1 cellular context compared by ENCODE assay signal in genomic region chr12:94172973-94173372, GRCh38.
TF ChIP-seq lines count a peak whose summit lies in the region.

No MANE protein-coding gene starts in this region.

TF ChIP-seq in HepG2, 621 proteins besides CTCF, POLR2A, EP300 and RAD21 (continued from another document and continues in another):
- TF ChIP-seq GATAD2A (CRISPR knock-in tag; IDR thresholded peaks at IDR 0.05) (peak; percentile 94), ZNF558 (CRISPR knock-in tag; IDR thresholded peaks at IDR 0.05; ENCODE audit: borderline replicate concordance) (no peak), E2F5 (CRISPR knock-in tag; conservative IDR thresholded peaks at IDR 0.05) (no peak), NFYC (CRISPR knock-in tag; IDR thresholded peaks at IDR 0.05) (no peak), ZSCAN5A (CRISPR knock-in tag; IDR thresholded peaks at IDR 0.05; ENCODE audit: borderline replicate concordance) (no peak), JUN (CRISPR knock-in tag; IDR thresholded peaks at IDR 0.05) (peak; percentile 92), NR2F6 (IDR thresholded peaks at IDR 0.05) (peak; percentile 26; the same call in 1 of the 2 replicates), NR2F6 (CRISPR knock-in tag; IDR thresholded peaks at IDR 0.05) (peak; percentile 46; the same call in 1 of the 2 replicates), RNF219 (CRISPR knock-in tag; IDR thresholded peaks at IDR 0.05) (no peak), ZNF264 (CRISPR knock-in tag; IDR thresholded peaks at IDR 0.05) (no peak), KDM4B (CRISPR knock-in tag; IDR thresholded peaks at IDR 0.05) (peak; percentile 79), ZBTB14 (CRISPR knock-in tag; IDR thresholded peaks at IDR 0.05) (no peak), CEBPB (IDR thresholded peaks at IDR 0.05; ENCODE audit: borderline replicate concordance, low read depth, low read length) (peak; percentile 98), TEAD3 (CRISPR knock-in tag; optimal IDR thresholded peaks at IDR 0.05; ENCODE audit: borderline replicate concordance) (peak; percentile 95), ZBTB2 (CRISPR knock-in tag; IDR thresholded peaks at IDR 0.05; ENCODE audit: low read depth) (no peak), PATZ1 (CRISPR knock-in tag; IDR thresholded peaks at IDR 0.05) (peak; percentile 52), IRF2 (CRISPR knock-in tag; IDR thresholded peaks at IDR 0.05) (peak; percentile 67; the same call in 1 of the 2 replicates), CEBPZ (IDR thresholded peaks at IDR 0.05; ENCODE audit: low read length) (no peak), PAX8 (CRISPR knock-in tag; IDR thresholded peaks at IDR 0.05; ENCODE audit: borderline replicate concordance) (no peak), TFE3 (CRISPR knock-in tag; IDR thresholded peaks at IDR 0.05) (peak; percentile 94), ZNF839 (CRISPR knock-in tag; IDR thresholded peaks at IDR 0.05; ENCODE audit: borderline replicate concordance) (no peak), HNF1B (CRISPR knock-in tag; IDR thresholded peaks at IDR 0.05) (0 out of 2 replicates have a peak, but pooled peaks have one; percentile 34), YY1 (IDR thresholded peaks at IDR 0.05; ENCODE audit: insufficient read depth, insufficient replicate concordance, low read depth, low read length) (no peak), ZNF580 (CRISPR knock-in tag; IDR thresholded peaks at IDR 0.05; ENCODE audit: borderline replicate concordance, low read depth) (no peak), MTF1 (CRISPR knock-in tag; IDR thresholded peaks at IDR 0.05) (no peak), ARID4A (CRISPR knock-in tag; IDR thresholded peaks at IDR 0.05; ENCODE audit: borderline replicate concordance) (peak; percentile 25; the same call in 1 of the 2 replicates), HIVEP1 (CRISPR knock-in tag; IDR thresholded peaks at IDR 0.05) (no peak), HMG20B (CRISPR knock-in tag; conservative IDR thresholded peaks at IDR 0.05) (peak; percentile 51; the same call in 1 of the 2 replicates), BATF2 (CRISPR knock-in tag; IDR thresholded peaks at IDR 0.05) (no peak), KDM1A (CRISPR knock-in tag; IDR thresholded peaks at IDR 0.05) (0 out of 2 replicates have a peak, but pooled peaks have one; percentile 52), ZNF234 (CRISPR knock-in tag; conservative IDR thresholded peaks at IDR 0.05) (no peak), MTA3 (CRISPR knock-in tag; IDR thresholded peaks at IDR 0.05) (no peak), RBM22 (optimal IDR thresholded peaks at IDR 0.05; ENCODE audit: low read length) (no peak), CBFB (CRISPR knock-in tag; IDR thresholded peaks at IDR 0.05) (0 out of 2 replicates have a peak, but pooled peaks have one; percentile 47), ZSCAN25 (CRISPR knock-in tag; IDR thresholded peaks at IDR 0.05) (no peak), SMAD3 (CRISPR knock-in tag; IDR thresholded peaks at IDR 0.05) (peak; percentile 69; the same call in 1 of the 2 replicates)
